Comparison of ENCODE assay signal across 9 cellular contexts in the genomic region with DNA sequence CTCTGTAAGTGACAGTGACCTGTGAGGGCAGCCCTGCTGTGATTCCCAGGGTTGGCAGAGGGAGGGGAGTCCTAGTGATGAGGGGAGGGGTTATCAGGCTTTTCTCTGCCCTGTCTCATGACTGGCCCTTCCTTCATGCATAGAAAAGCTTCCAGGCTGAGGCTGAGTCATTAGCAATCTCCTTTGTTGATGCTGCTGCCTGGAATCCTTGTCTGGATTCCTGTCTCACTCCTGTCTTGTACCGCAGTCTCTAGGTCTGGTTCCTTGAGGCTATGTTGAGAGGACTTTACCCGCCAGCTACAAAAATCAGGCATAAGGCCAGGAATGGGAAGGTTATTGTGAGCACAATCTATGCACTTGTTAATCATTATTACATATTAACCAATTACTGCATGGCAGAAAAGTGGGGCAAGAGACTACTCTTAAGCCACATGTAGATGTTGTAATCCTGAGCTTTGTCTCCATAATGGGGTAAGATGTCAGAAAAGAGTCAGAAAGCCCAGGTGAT. TPM values are rescaled to one million over a fixed set of nuclear protein-coding genes. Genes with fewer than 3 reads are reported as not detected.
DNase-seq lines count a peak whose midpoint lies in the region; ATAC-seq and TF ChIP-seq lines count a peak whose summit lies in the region.
"Had no signal": no experiment of that assay in that cellular context is flagged by ENCODE, and none has a peak within 500 bp of the region (broad histone marks: within the 10 kb centered on the region; RNA-seq: fewer than 3 reads in every experiment).

No MANE protein-coding gene starts in this region.

- no peak overlapping the region for H3K27ac ChIP-seq in AG04450 (ENCODE audit: low read depth, low read length)

- DNase-seq in AG04450 (ENCODE audit: low read depth, low spot score) = peak; percentile 7
- peak; percentile 88 for DNase-seq in HPDE6-E6E7 (ENCODE audit: extremely low spot score)
- DNase-seq in astrocyte of the spinal cord (ENCODE audit: low read depth, low spot score) = peak; percentile 83
- peak; percentile 99 for DNase-seq in kidney tubule cell (ENCODE audit: low spot score)
- DNase-seq in NCI-H1105 treated with DMSO at 0.1 percent for 48 hours (lab: John Stamatoyannopoulos, UW) = no peak
- no peak for DNase-seq in erythroblast (lab: John Stamatoyannopoulos, UW)
- no peak for DNase-seq in OCI-M1 (lab: John Stamatoyannopoulos, UW)
- DNase-seq: activated naive CD8-positive, alpha-beta T cell treated with anti-CD3 and anti-CD28 coated beads, Interleukin-2, amount 10 ng/mL, durations not matched to agents 7 days and 5 days had no signal

- in situ Hi-C loops in astrocyte of the spinal cord (cut with HindIII; ENCODE audit: low sequenced_read_pairs) = no loop called here

- H3K9me3 ChIP-seq in AG04450 (ENCODE audit: control insufficient read depth, insufficient read depth, low read length) = no peaks in the 10 kb centered on the region

- H3K4me3 ChIP-seq in AG04450 (ENCODE audit: low read depth, low read length) (no peak overlapping the region), astrocyte of the spinal cord (ENCODE audit: low read depth, low read length) (no peak overlapping the region)

- POLR2A ChIA-PET in AG04450 (lab: Yijun Ruan, JAX) = no interaction called here

- no peak for TF ChIP-seq POLR2A in erythroblast (IDR thresholded peaks at IDR 0.05; ENCODE audit: low read length)

- no peaks in the 10 kb centered on the region for H3K27me3 ChIP-seq in AG04450 (ENCODE audit: control insufficient read depth, insufficient read depth, low read length)

- ATAC-seq in GM18511 (IDR thresholded peaks at IDR 0.05; ENCODE audit: unreplicated experiment) = no peak

- CTCF ChIA-PET in AG04450 (lab: Charles Lee) = no interaction called here

- no peak for TF ChIP-seq CTCF in AG04450 (IDR thresholded peaks at IDR 0.05; ENCODE audit: low read depth, low read length)
- TF ChIP-seq CTCF in astrocyte of the spinal cord (IDR thresholded peaks at IDR 0.05; ENCODE audit: low read depth, low read length) = no peak

RNA-seq across cellular contexts. Expression of gene KLHL6, which starts 7.2 kb away (rescaled TPM):
- not detected in 2 replicates for polyA plus RNA-seq in AG04450 (2011; rRNA removed)
- polyA minus RNA-seq in AG04450 (2011; rRNA and poly(A)+ RNA removed) = not detected in 2 replicates

Comparison
In these comparisons a context has a peak if more than half of its experiments do, and no peak if none do; other contexts are left out.
1. DNase-seq: peak in AG04450 (single experiment), HPDE6-E6E7 (single experiment), astrocyte of the spinal cord (single experiment) and kidney tubule cell (single experiment); none in NCI-H1105 treated with DMSO at 0.1 percent for 48 hours (single experiment), erythroblast (0 of 2) and OCI-M1 (single experiment).